In the genomic region with DNA sequence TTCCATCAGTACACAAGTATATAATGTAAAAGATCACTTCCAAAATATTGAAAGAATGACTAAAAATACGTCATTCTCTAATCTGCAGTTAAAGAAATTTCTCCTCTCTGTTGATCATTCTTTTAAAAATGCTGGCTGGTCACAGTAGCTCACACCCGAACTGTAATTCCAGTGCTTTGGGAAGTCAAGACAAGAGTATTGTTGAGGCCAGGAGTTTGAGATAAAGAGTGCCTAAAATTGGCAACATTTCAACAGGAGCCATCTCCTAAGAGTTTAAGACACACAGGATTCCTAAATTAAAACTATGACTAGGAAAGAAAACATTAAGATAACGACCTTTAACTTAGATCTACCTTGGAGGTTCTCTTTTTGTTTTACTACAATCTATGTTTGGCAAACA, we compare ENCODE assay signal across 1 cellular context.
A peak's percentile ranks its signal among the peaks of the same experiment; 100 is the strongest.
TF ChIP-seq lines count a peak whose summit lies in the region.

No MANE protein-coding gene starts in this region.

TF ChIP-seq in K562, 482 proteins besides CTCF, POLR2A, EP300 and RAD21:
- TF ChIP-seq CBFA2T3 (IDR thresholded peaks at IDR 0.05) (0 out of 2 replicates have a peak, but pooled peaks have one; percentile 9), NFIC (IDR thresholded peaks at IDR 0.05) (peak; percentile 66), HES1 (IDR thresholded peaks at IDR 0.05; ENCODE audit: low read depth) (no peak)
